In the genomic region with DNA sequence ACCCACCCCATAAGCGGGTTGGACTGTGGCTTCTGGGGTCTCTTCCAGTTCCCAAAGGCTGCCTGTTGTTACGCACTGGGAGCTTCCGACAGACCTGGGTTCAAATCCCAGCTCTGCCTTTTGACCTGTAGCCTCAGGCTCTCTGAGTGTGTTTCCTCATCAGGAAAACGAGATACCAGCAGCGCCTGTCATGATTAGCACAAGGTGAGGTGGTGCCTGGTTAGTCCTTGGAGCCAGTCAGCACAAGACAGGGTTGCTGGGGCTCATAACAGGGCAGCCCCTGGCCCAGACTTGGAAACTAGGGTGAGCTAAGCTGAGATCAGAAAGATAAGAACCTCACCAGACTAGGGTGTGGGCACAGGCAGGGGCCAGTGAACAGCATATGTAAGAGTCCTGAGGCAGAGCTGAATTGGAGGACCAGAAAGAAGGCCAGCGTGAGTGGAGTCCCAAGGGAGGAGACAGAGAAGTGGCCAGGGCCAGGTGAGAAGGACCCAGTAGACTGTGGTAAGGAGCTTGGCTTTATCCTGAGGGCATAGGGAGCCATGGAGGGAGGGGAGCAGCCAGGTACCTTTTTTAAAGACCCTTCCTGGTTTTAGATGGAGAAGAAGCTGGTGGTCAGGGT, we compare ENCODE assay signal across 15 cellular contexts.
"Had no signal": no experiment of that assay in that cellular context is flagged by ENCODE, and none has a peak within 500 bp of the region (broad histone marks: within the 10 kb centered on the region; RNA-seq: fewer than 3 reads in every experiment).

No MANE protein-coding gene starts in this region.

- H3K27me3 ChIP-seq: body of pancreas had no signal

- H3K36me3 ChIP-seq: esophagus muscularis mucosa, left lung, sigmoid colon, suprapubic skin had no signal

- H3K27ac ChIP-seq: body of pancreas, dorsolateral prefrontal cortex, esophagus muscularis mucosa, left lung, sigmoid colon, suprapubic skin had no signal

- ATAC-seq: activated CD8-positive, alpha-beta memory T cell treated with anti-CD3 and anti-CD28 coated beads, Interleukin-2, amount 10 ng/mL, durations not matched to agents 7 days and 5 days had no signal

- H3K36me3 Mint-ChIP-seq: activated CD8-positive, alpha-beta memory T cell treated with anti-CD3 and anti-CD28 coated beads, Interleukin-2, amount 10 ng/mL, durations not matched to agents 7 days and 5 days; activated naive CD4-positive, alpha-beta T cell treated with anti-CD3 and anti-CD28 coated beads, Interleukin-2, amount 50 U/mL, for 72 hours had no signal

- H3K27ac Mint-ChIP-seq: activated CD8-positive, alpha-beta memory T cell treated with anti-CD3 and anti-CD28 coated beads, Interleukin-2, amount 10 ng/mL, durations not matched to agents 7 days and 5 days; activated naive CD4-positive, alpha-beta T cell treated with anti-CD3 and anti-CD28 coated beads, Interleukin-2, amount 50 U/mL, for 72 hours; activated T-cell treated with anti-CD3 and anti-CD28 coated beads, Interleukin-2, amount 50 U/mL, for 24 hours; nephron progenitor cell had no signal

- DNase-seq: activated CD4-positive, alpha-beta T cell treated with anti-CD3 and anti-CD28 coated beads, Interleukin-2, amount 50 U/mL, for 4 hours; activated CD8-positive, alpha-beta memory T cell treated with anti-CD3 and anti-CD28 coated beads, Interleukin-2, amount 10 ng/mL, durations not matched to agents 7 days and 5 days; activated effector memory CD4-positive, alpha-beta T cell treated with anti-CD3 and anti-CD28 coated beads, Interleukin-2, amount 50 U/mL, for 16 hours; activated T-cell treated with anti-CD3 and anti-CD28 coated beads, Interleukin-2, amount 50 U/mL, for 24 hours; amniotic stem cell; body of pancreas; left lung; sigmoid colon; stimulated activated CD4-positive, alpha-beta T cell treated with anti-CD3 and anti-CD28 coated beads, Interleukin-2, amount 100 ng/mL, for 24 hours; stimulated activated naive CD4-positive, alpha-beta T cell had no signal

- H3K9me3 ChIP-seq: body of pancreas, esophagus muscularis mucosa, left lung, sigmoid colon, suprapubic skin had no signal

- H3K4me3 Mint-ChIP-seq: activated CD8-positive, alpha-beta memory T cell treated with anti-CD3 and anti-CD28 coated beads, Interleukin-2, amount 10 ng/mL, durations not matched to agents 7 days and 5 days; activated T-cell treated with anti-CD3 and anti-CD28 coated beads, Interleukin-2, amount 50 U/mL, for 24 hours had no signal

- H3K4me3 ChIP-seq: body of pancreas, left lung had no signal
